9 cellular contexts compared by ENCODE assay signal in the genomic region with DNA sequence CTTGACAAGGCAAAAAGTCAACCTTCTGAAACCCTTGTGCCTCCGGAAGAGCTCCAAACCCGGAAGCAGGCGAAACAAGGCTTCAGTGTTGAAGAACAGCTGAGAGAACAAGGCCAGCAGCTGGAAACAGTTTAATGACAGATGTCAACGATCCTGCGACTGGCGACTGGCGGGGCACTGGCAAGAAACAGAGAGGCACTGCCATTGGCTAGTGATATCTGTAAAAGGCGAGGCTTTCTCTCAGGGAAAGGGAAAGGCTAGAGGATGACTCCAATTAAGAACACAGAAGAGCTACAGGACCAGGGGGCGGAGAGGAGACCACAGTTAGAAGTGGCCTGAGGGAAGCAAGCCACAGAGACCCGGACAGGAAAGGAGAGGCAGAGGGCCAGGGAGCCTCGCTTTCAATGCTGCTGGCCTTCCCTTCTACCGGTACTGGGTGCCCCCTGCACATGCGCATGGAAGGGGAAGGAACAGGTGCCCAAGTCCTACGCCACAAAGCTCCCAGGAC. TPM values are rescaled to one million over a fixed set of nuclear protein-coding genes. Genes with fewer than 3 reads are reported as not detected.
DNase-seq lines count a peak whose midpoint lies in the region; ATAC-seq and TF ChIP-seq lines count a peak whose summit lies in the region.
"Had no signal": no experiment of that assay in that cellular context is flagged by ENCODE, and none has a peak within 500 bp of the region (broad histone marks: within the 10 kb centered on the region; RNA-seq: fewer than 3 reads in every experiment).

No MANE protein-coding gene starts in this region.

- H3K4me1 ChIP-seq in spleen = peaks cover 49 to 83% (median 60%) of the 10 kb centered on the region in 6 donors

- no peak for TF ChIP-seq CTCF in spleen (IDR thresholded peaks at IDR 0.05 in 8 of 11, conservative IDR thresholded peaks at IDR 0.05 in 3 of 11)

- ATAC-seq in GM21576 (IDR thresholded peaks at IDR 0.05; ENCODE audit: unreplicated experiment) = no peak

- intact Hi-C loops in spleen (cut with DNase I; ENCODE audit: low total_unique reads) = no loop called here

- peaks cover 0 to 26% (median 10%) of the 10 kb centered on the region in 6 donors for H3K36me3 ChIP-seq in spleen

- H3K4me3 ChIP-seq in spleen = peak overlapping the region in 1 of 8 donors; percentile 17
- H3K4me3 ChIP-seq: BLaER1 treated with 17β-estradiol and CSF1 and Interleukin-3, amounts not matched to agents 10 nM and 100 nM had no signal

- TF ChIP-seq POLR2A in spleen (IDR thresholded peaks at IDR 0.05) = peak in 1 of 3 donors; percentile 43

- H3K27ac ChIP-seq in spleen = peak overlapping the region; percentile 50 to 84 (median 76)

- no peaks in the 10 kb centered on the region for H3K27me3 ChIP-seq in spleen (replicated peaks in 1 of 7)
- H3K27me3 ChIP-seq: BLaER1 treated with 17β-estradiol and CSF1 and Interleukin-3, amounts not matched to agents 10 nM and 100 nM had no signal

- WGBS in spleen, 5 donors = 36 to 56% (median 43%) methylated on average over 14 of the region's 14 CpGs

- peak; percentile 29 for DNase-seq in NCI-H2171 treated with DMSO at 0.1 percent for 48 hours (lab: John Stamatoyannopoulos, UW)
- no peak for DNase-seq in NCI-H2171 (lab: John Stamatoyannopoulos, UW)
- DNase-seq in amygdala (lab: John Stamatoyannopoulos, UW) = peak in 37 of 56 donors; percentile 1 to 74 (median 33)
- peak; percentile 77 for DNase-seq in islet precursor cell
- DNase-seq in spleen = peak; percentile 73
- DNase-seq in stimulated activated naive CD4-positive, alpha-beta T cell treated with Interleukin-2 at 50 U/mL for 16 hours (lab: John Stamatoyannopoulos, UW) = no peak
- DNase-seq in DMS79 treated with DMSO at 0.1 percent for 48 hours (lab: John Stamatoyannopoulos, UW) = no peak

- H3K9me3 ChIP-seq in spleen = no peaks in the 10 kb centered on the region
- H3K9me3 ChIP-seq: BLaER1 treated with 17β-estradiol and CSF1 and Interleukin-3, amounts not matched to agents 10 nM and 100 nM had no signal

RNA-seq across cellular contexts. Expression of a gene that starts 19.4 kb away (rescaled TPM):
- total RNA-seq in spleen = 100 to 1,000 TPM; 242 to 555 (median 365) TPM
- 10 to 100 TPM; 31.5 to 65.3 (median 54.3) TPM for polyA plus RNA-seq in spleen

Comparison
In these comparisons a context has a peak if more than half of its experiments do, and no peak if none do; other contexts are left out.
1. DNase-seq: peak in NCI-H2171 treated with DMSO at 0.1 percent for 48 hours (single experiment), amygdala (37 of 56), islet precursor cell (single experiment) and spleen (single experiment); none in NCI-H2171 (single experiment), stimulated activated naive CD4-positive, alpha-beta T cell treated with Interleukin-2 at 50 U/mL for 16 hours (single experiment) and DMS79 treated with DMSO at 0.1 percent for 48 hours (single experiment).